In the genomic region with DNA sequence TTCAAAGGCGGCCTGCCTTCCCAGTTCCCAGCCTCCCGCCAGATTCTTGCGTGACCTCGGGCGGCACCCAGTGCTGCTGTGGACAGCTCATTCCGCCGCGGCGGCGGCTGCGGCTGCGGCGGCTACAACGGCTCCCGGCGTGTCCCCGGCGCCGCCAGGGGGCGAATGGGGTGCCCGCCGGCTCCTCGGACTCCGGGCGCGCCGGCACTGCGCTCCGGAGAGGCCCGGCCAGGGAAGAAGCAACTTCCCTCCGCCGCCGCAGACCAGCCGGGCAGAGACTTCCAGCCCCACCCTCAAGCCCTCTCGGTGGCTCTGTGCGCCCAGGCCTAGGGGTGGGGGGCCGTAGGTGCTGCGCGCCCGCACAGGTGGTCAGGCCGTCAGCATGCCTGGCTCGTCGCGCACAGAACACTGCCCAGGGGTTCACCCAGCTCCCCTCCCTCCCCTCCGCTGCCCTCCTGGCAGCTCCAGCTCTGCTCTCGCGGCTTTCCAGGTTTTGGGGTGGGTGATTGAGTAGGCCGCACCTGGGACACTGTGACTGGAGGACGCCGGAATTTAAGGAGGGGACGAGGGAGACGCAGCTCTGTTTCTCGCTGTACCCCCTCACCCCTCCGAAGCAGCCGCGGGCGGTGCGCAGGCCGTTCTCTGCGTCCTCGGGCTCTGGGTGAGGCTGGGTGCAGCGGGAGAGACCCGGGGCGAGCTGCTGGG, we compare ENCODE assay signal across 8 cellular contexts. TPM values are rescaled to one million over a fixed set of nuclear protein-coding genes. Genes with fewer than 3 reads are reported as not detected.
DNase-seq lines count a peak whose midpoint lies in the region; ATAC-seq and TF ChIP-seq lines count a peak whose summit lies in the region.

No MANE protein-coding gene starts in this region.

- TF ChIP-seq CTCF in coronary artery (IDR thresholded peaks at IDR 0.05): peak; percentile 79

- H3K27ac Mint-ChIP-seq in IgD-negative memory B cell: no peak overlapping the region

- no peak overlapping the region for H3K27ac ChIP-seq in coronary artery

- peak; percentile 18 to 39 for DNase-seq in activated CD4-positive, alpha-beta T cell treated with anti-CD3 and anti-CD28 coated beads for 24 hours (ENCODE audit: low read depth in 2 of 2)
- DNase-seq in coronary artery (ENCODE audit: low spot score) (peak; percentile 80), kidney tubule cell (ENCODE audit: low spot score) (peak; percentile 80), NCI-H2196 treated with DMSO at 0.1 percent for 48 hours (lab: John Stamatoyannopoulos, UW; ENCODE audit: unreplicated experiment) (no peak)
- DNase-seq in stimulated activated CD4-positive, alpha-beta T cell treated with anti-CD3 and anti-CD28 coated beads, Interleukin-15, amount 100 ng/mL, for 24 hours: peak; percentile 74

- H3K4me3 ChIP-seq in coronary artery: peak overlapping the region; percentile 70

- H3K9me3 Mint-ChIP-seq in IgD-negative memory B cell: no peaks in the 10 kb centered on the region

- peak overlapping the region in 3 of 4 donors; percentile 55 to 94 (median 57) for H3K4me3 Mint-ChIP-seq in IgD-negative memory B cell

- H3K36me3 Mint-ChIP-seq in IgD-negative memory B cell: no peaks in the 10 kb centered on the region

- H3K4me1 Mint-ChIP-seq in IgD-negative memory B cell: peaks cover 15 to 24% (median 20%) of the 10 kb centered on the region in 3 donors

- ATAC-seq in GM18519 (IDR thresholded peaks at IDR 0.05; ENCODE audit: low FRiP score, unreplicated experiment) (peak; percentile 50), GM21515 (IDR thresholded peaks at IDR 0.05; ENCODE audit: unreplicated experiment) (no peak)

- peaks cover 16% of the 10 kb centered on the region for H3K27me3 Mint-ChIP-seq in IgD-negative memory B cell

RNA-seq across cellular contexts. Expression of gene IGIP, which starts 20.2 kb away (rescaled TPM):
- 0.36 TPM for polyA plus RNA-seq in IgD-negative memory B cell

RNA-seq across cellular contexts. Expression of gene CYSTM1, which starts 29.0 kb away (rescaled TPM):
- 21.3 TPM for polyA plus RNA-seq in IgD-negative memory B cell

RNA-seq across cellular contexts. Expression of gene PURA, which starts 32.1 kb away (rescaled TPM):
- 3.3 TPM for polyA plus RNA-seq in IgD-negative memory B cell
